23 cellular contexts compared by ENCODE assay signal in the genomic region with DNA sequence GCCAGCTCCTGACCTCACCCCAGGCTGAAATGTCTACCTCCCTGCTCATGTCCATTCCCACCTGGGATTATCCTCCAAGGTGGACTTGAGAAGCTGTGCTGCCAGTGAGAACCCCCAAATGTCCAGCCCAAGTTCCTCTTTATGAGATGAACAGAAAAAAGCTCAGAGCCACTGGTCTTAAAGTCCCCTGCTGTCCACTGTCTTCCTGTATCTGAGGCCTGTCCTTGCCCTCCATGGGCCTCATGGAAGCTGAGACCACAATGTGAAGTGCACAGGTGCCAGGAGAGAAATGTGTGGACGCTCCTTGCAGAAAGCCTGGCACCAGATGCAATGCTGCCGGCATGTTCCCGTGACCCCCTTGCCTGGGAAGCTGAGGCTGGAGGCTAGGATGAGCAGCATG. TPM values are rescaled to one million over a fixed set of nuclear protein-coding genes. Genes with fewer than 3 reads are reported as not detected.
DNase-seq lines count a peak whose midpoint lies in the region; ATAC-seq, FAIRE-seq and TF ChIP-seq lines count a peak whose summit lies in the region.
"Had no signal": no experiment of that assay in that cellular context is flagged by ENCODE, and none has a peak within 500 bp of the region (broad histone marks: within the 10 kb centered on the region; RNA-seq: fewer than 3 reads in every experiment).

No MANE protein-coding gene starts in this region.

- POLR2A ChIA-PET in H1 (lab: Charles Lee; ENCODE audit: partially characterized antibody) = no interaction called here
- POLR2A ChIA-PET in activated CD4-positive, alpha-beta T cell treated with anti-CD3 and anti-CD28 coated beads for 36 hours (lab: Charles Lee) = no interaction called here

- WGBS in H1 (ENCODE audit: extremely low coverage in 1 of 2, insufficient coverage in 1 of 2, insufficient read length in 1 of 2, insufficient replicate concordance in 2 of 2, low coverage in 1 of 2, low lambda C conversion rate in 2 of 2, missing lambda C conversion rate in 1 of 2), 2 experiments = 86% methylated on average over 3 of the region's 3 CpGs; no CpG with 5 or more reads in 1 of the 2 experiments

- no peak for TF ChIP-seq POLR2A in H1 (IDR thresholded peaks at IDR 0.05; ENCODE audit: control extremely low read depth in 1 of 2, low read depth in 2 of 2, low read length in 2 of 2)

- peak overlapping the region; percentile 72 for H3K27ac ChIP-seq in WERI-Rb-1
- no peak overlapping the region for H3K27ac ChIP-seq in H1 (ENCODE audit: low read depth, low read length)

- H3K27me3 ChIP-seq in WERI-Rb-1 (ENCODE audit: insufficient read depth, low read depth, severe bottlenecking) (no peaks in the 10 kb centered on the region), H1 (replicated peaks in 1 of 4; ENCODE audit: control insufficient read depth in 3 of 4, extremely low read depth in 1 of 4, insufficient read depth in 3 of 4, low read length in 3 of 4) (peaks cover 18 to 29% (median 25%) of the 10 kb centered on the region in 4 experiments)

- peaks cover 2 to 12% (median 7%) of the 10 kb centered on the region in 4 experiments; a peak in 6 of 7 replicates for H3K4me1 ChIP-seq in H1 (replicated peaks in 1 of 4; ENCODE audit: control insufficient read depth in 3 of 4, insufficient read depth in 4 of 4, low read length in 3 of 4)
- H3K4me1 ChIP-seq: BE2C had no signal

- H2BK15ac ChIP-seq in H1 (ENCODE audit: low read length) = peak overlapping the region; percentile 21; the same call in 1 of the 2 replicates

- no peaks in the 10 kb centered on the region for H3K36me3 Mint-ChIP-seq in osteocyte (ENCODE audit: unreplicated experiment)
- no peaks in the 10 kb centered on the region for H3K36me3 Mint-ChIP-seq in activated CD4-positive, alpha-beta T cell treated with anti-CD3 and anti-CD28 coated beads for 36 hours (ENCODE audit: low read depth)
- H3K36me3 Mint-ChIP-seq: CD4-positive, CD25-positive, alpha-beta regulatory T cell; CD8-positive, alpha-beta memory T cell had no signal

- no peaks in the 10 kb centered on the region for H3K79me1 ChIP-seq in H1 (ENCODE audit: low read depth, low read length)

- no peak overlapping the region for H2BK20ac ChIP-seq in H1 (ENCODE audit: low read length)

- no peak for FAIRE-seq in H1 (lab: Jason Lieb, UNC)
- FAIRE-seq: G401.6, GM12891, GM18507, HTR-8/SVneo had no signal

- H3K27me3 Mint-ChIP-seq in osteocyte (ENCODE audit: unreplicated experiment) = peaks cover 40% of the 10 kb centered on the region
- H3K27me3 Mint-ChIP-seq in activated CD4-positive, alpha-beta T cell treated with anti-CD3 and anti-CD28 coated beads for 36 hours = peaks cover 59% of the 10 kb centered on the region

- H3K9me3 ChIP-seq in WERI-Rb-1 (ENCODE audit: severe bottlenecking) = no peaks in the 10 kb centered on the region
- no peaks in the 10 kb centered on the region for H3K9me3 ChIP-seq in H1 (ENCODE audit: insufficient read depth in 2 of 2, low read depth in 1 of 2, low read length in 1 of 2)
- H3K9me3 ChIP-seq: BE2C had no signal

- H3K18ac ChIP-seq in H1 (ENCODE audit: extremely low read depth, low read length) = no peak overlapping the region

- no peaks in the 10 kb centered on the region for H3K9me3 Mint-ChIP-seq in osteocyte (ENCODE audit: unreplicated experiment)
- H3K9me3 Mint-ChIP-seq in activated CD4-positive, alpha-beta T cell treated with anti-CD3 and anti-CD28 coated beads for 36 hours (ENCODE audit: low read depth) = no peaks in the 10 kb centered on the region
- H3K9me3 Mint-ChIP-seq: HFFc6 had no signal

- peaks cover 10% of the 10 kb centered on the region; the same call in 1 of the 2 replicates for H3K23me2 ChIP-seq in H1 (ENCODE audit: low read depth, low read length)

- no peak overlapping the region for H2BK120ac ChIP-seq in H1 (replicated peaks; ENCODE audit: low read depth, low read length)

- H3K4me3 Mint-ChIP-seq in osteocyte (ENCODE audit: unreplicated experiment) = no peak overlapping the region
- no peak overlapping the region for H3K4me3 Mint-ChIP-seq in activated CD4-positive, alpha-beta T cell treated with anti-CD3 and anti-CD28 coated beads for 36 hours
- H3K4me3 Mint-ChIP-seq: CD4-positive, CD25-positive, alpha-beta regulatory T cell; CD8-positive, alpha-beta memory T cell; GM23338; HFFc6 had no signal

- H3K14ac ChIP-seq in H1 (ENCODE audit: insufficient read length) = no peak overlapping the region

- H3K36me3 ChIP-seq in WERI-Rb-1 = peaks cover 7% of the 10 kb centered on the region
- H3K36me3 ChIP-seq in H1 (ENCODE audit: control insufficient read depth in 2 of 4, insufficient read depth in 4 of 4, low read length in 3 of 4) = no peaks in the 10 kb centered on the region; a peak in 1 of 8 replicates
- H3K36me3 ChIP-seq: BE2C had no signal

- no peak overlapping the region for H3K27ac Mint-ChIP-seq in osteocyte (ENCODE audit: unreplicated experiment)
- H3K27ac Mint-ChIP-seq in activated CD4-positive, alpha-beta T cell treated with anti-CD3 and anti-CD28 coated beads for 36 hours = no peak overlapping the region
- H3K27ac Mint-ChIP-seq: CD4-positive, CD25-positive, alpha-beta regulatory T cell; GM23338; HFFc6 had no signal

- H3K56ac ChIP-seq in H1 (replicated peaks; ENCODE audit: insufficient read length, low read depth, low read length) = no peak overlapping the region

- CTCF ChIA-PET in H1 (lab: Charles Lee; ENCODE audit: partially characterized antibody) = interaction anchor here (0.8 to 1.7 kb wide), 5 partner anchors 22 to 79 kb away, joined by 3 to 5 read pairs (median 3); no protein-coding TSS in a partner anchor
- CTCF ChIA-PET in activated CD4-positive, alpha-beta T cell treated with anti-CD3 and anti-CD28 coated beads for 36 hours (lab: Charles Lee) = interaction anchor here (1.1 kb wide), 1 partner anchor 62 kb away, joined by 3 read pairs; no protein-coding TSS in a partner anchor

- no peak overlapping the region for H4K8ac ChIP-seq in H1 (ENCODE audit: extremely low read depth, insufficient read depth, low read length)

- peaks cover 11% of the 10 kb centered on the region for H3K4me1 Mint-ChIP-seq in osteocyte (ENCODE audit: unreplicated experiment)
- peaks cover 13% of the 10 kb centered on the region for H3K4me1 Mint-ChIP-seq in activated CD4-positive, alpha-beta T cell treated with anti-CD3 and anti-CD28 coated beads for 36 hours

- TF ChIP-seq CTCF in WERI-Rb-1 (IDR thresholded peaks at IDR 0.05; ENCODE audit: low read depth, low read length) (no peak), H1 (IDR thresholded peaks at IDR 0.05; ENCODE audit: control extremely low read depth in 1 of 3, insufficient read depth in 1 of 3, low read depth in 1 of 3, low read length in 3 of 3) (no peak), osteocyte (IDR thresholded peaks at IDR 0.05) (no peak)

- DNase-seq in WERI-Rb-1 (no peak), H1 (ENCODE audit: low read depth in 1 of 2, low spot score in 2 of 2) (no peak), osteocyte (ENCODE audit: extremely low spot score, unreplicated experiment) (peak; percentile 75), dedifferentiated amniotic fluid mesenchymal stem cell (ENCODE audit: extremely low spot score) (no peak), Right ventricle myocardium superior (no peak)
- DNase-seq in activated CD4-positive, alpha-beta T cell treated with anti-CD3 and anti-CD28 coated beads for 36 hours = no peak
- DNase-seq: ACHN; BE2C; CD4-positive, CD25-positive, alpha-beta regulatory T cell; CD8-positive, alpha-beta memory T cell; COR-L47; DMS 273 treated with DMSO at 0.1 percent for 48 hours; DMS53; H7; HFFc6; IMR-90 had no signal

- no peak overlapping the region for H2BK12ac ChIP-seq in H1 (ENCODE audit: low read depth, low read length)

- no peaks in the 10 kb centered on the region for H3K79me2 ChIP-seq in H1 (ENCODE audit: control insufficient read depth in 1 of 2, insufficient read depth in 2 of 2, low read length in 2 of 2)

- H3K9ac ChIP-seq in H1 (replicated peaks in 1 of 4; ENCODE audit: extremely low read depth in 1 of 4, low read depth in 3 of 4, low read length in 3 of 4) = no peak overlapping the region

- H3K23ac ChIP-seq in H1 (ENCODE audit: insufficient read length) = no peak overlapping the region

- H2AFZ ChIP-seq in H1 (ENCODE audit: low read length) = no peak overlapping the region

- H4K91ac ChIP-seq in H1 (replicated peaks; ENCODE audit: insufficient read length, low read length) = no peak overlapping the region

- ATAC-seq in activated CD4-positive, alpha-beta T cell treated with anti-CD3 and anti-CD28 coated beads for 36 hours = no peak
- ATAC-seq in Right ventricle myocardium superior (ENCODE audit: poor library complexity) = no peak
- ATAC-seq: GM23338, HCT116 had no signal

- TF ChIP-seq EP300 in H1 (IDR thresholded peaks at IDR 0.05; ENCODE audit: borderline replicate concordance in 1 of 2, low read depth in 2 of 2, low read length in 2 of 2) = no peak

- TF ChIP-seq RAD21 in H1 (IDR thresholded peaks at IDR 0.05 in 1 of 2, conservative IDR thresholded peaks at IDR 0.05 in 1 of 2; ENCODE audit: low read depth in 2 of 2, low read length in 2 of 2) = no peak

- no peak overlapping the region for H4K5ac ChIP-seq in H1 (ENCODE audit: insufficient read length, low read depth, low read length)

- no peak overlapping the region for H2AK5ac ChIP-seq in H1 (ENCODE audit: low read depth, low read length)

- no peak overlapping the region for H3K4me3 ChIP-seq in WERI-Rb-1 (ENCODE audit: low read depth, low read length)
- H3K4me3 ChIP-seq in H1 (ENCODE audit: extremely low read depth in 1 of 4, insufficient read depth in 2 of 4, low read depth in 3 of 4, low read length in 4 of 4) = no peak overlapping the region
- H3K4me3 ChIP-seq: GM23338 had no signal

- no peak overlapping the region for H3K4me2 ChIP-seq in H1 (ENCODE audit: insufficient read depth in 1 of 2, low read depth in 2 of 2, low read length in 2 of 2)
- H3K4me2 ChIP-seq: GM23338 had no signal

- H3K4ac ChIP-seq in H1 (replicated peaks; ENCODE audit: insufficient read length, low read depth, low read length) = no peak overlapping the region

- intact Hi-C loops in activated CD4-positive, alpha-beta T cell treated with anti-CD3 and anti-CD28 coated beads for 36 hours (cut with DNase I, micrococcal nuclease) = no loop called here
- intact Hi-C loops in Right ventricle myocardium superior (cut with DNase I) = no loop called here

- peaks cover 0 to 3% of the 10 kb centered on the region in 2 experiments for H4K20me1 ChIP-seq in H1 (replicated peaks in 1 of 2; ENCODE audit: control insufficient read depth in 1 of 2, insufficient read depth in 2 of 2, low read length in 2 of 2)

- H2BK5ac ChIP-seq in H1 (ENCODE audit: low read depth, low read length) = no peak overlapping the region

RNA-seq across cellular contexts. Expression of gene AMER2, which starts 3.3 kb away (rescaled TPM):
- total RNA-seq in H1 (2021; fragmentation: NEBNext Ultra II Directional; extraction: Animal tissue kit (Norgen Biotek cat#: 25700)) = 0.50 and 0.57 TPM in 2 replicates
- 0.14 and 0.16 TPM in 2 replicates for polyA plus RNA-seq in H1 (2011; rRNA removed)
- polyA plus RNA-seq in H1 (2011; cell fraction: cytosol; rRNA removed) = 0.14 TPM
- 0.16 TPM for polyA plus RNA-seq in H1 (2011; cell fraction: nucleus; rRNA removed)
- polyA plus RNA-seq in H1 (2012, experiment 1 of 2) = 0.11 to 0.30 TPM (median 0.18 TPM) in 4 replicates
- polyA plus RNA-seq in H1 (2012, experiment 2 of 2) = 0.09 TPM
- polyA plus RNA-seq in H1 (2013, experiment 1 of 2) = 0.14 TPM
- polyA plus RNA-seq in H1 (2013, experiment 2 of 2) = 0.20 TPM
- 0.17 and 0.25 TPM in 2 replicates for polyA minus RNA-seq in H1 (2011; rRNA and poly(A)+ RNA removed)
- 0.15 TPM for polyA minus RNA-seq in H1 (2011; cell fraction: cytosol; rRNA and poly(A)+ RNA removed)
- 0.30 TPM for polyA minus RNA-seq in H1 (2011; cell fraction: nucleus; rRNA and poly(A)+ RNA removed)
- total RNA-seq in osteocyte = not detected in 2 replicates
- total RNA-seq in activated CD4-positive, alpha-beta T cell treated with anti-CD3 and anti-CD28 coated beads for 36 hours = not detected
- not detected for total RNA-seq in Right ventricle myocardium superior
- total RNA-seq: A172; CD4-positive, CD25-positive, alpha-beta regulatory T cell; CD8-positive, alpha-beta memory T cell; HFFc6; IMR-90 had no signal
- polyA plus RNA-seq: CD4-positive, CD25-positive, alpha-beta regulatory T cell; CD8-positive, alpha-beta memory T cell; IMR-90 had no signal
